8 cellular contexts compared by ENCODE assay signal in the genomic region with DNA sequence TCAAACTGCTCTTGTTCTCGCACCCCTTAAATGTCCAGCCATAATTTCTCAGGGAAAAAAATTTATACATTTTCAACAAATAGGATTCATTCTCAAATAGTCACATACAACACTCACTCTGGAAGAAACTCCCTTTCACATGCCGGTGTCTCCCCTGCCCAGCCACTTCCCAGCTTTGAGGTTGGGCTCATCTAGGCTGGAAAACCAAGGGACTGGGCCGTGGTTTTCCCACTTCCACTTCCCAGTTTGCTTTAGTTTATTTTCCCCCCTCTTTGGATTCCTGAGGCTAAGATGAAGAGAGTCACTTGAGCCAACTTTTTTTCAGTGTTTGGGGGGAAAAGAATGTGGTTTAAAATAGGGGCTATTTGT. TPM values are rescaled to one million over a fixed set of nuclear protein-coding genes. Genes with fewer than 3 reads are reported as not detected.
DNase-seq lines count a peak whose midpoint lies in the region; ATAC-seq and TF ChIP-seq lines count a peak whose summit lies in the region.

No MANE protein-coding gene starts in this region.

- TF ChIP-seq POLR2A in thyroid gland (IDR thresholded peaks at IDR 0.05), result no peak

- H3K9me3 ChIP-seq in SK-N-SH (no peaks in the 10 kb centered on the region), thyroid gland (no peaks in the 10 kb centered on the region)

- peaks cover 52% of the 10 kb centered on the region for H3F3A ChIP-seq in SK-N-SH (replicated peaks; ENCODE audit: insufficient read depth)

- no peaks in the 10 kb centered on the region for H3K27me3 Mint-ChIP-seq in activated naive CD4-positive, alpha-beta T cell treated with anti-CD3 and anti-CD28 coated beads, Interleukin-2, amount 10 ng/mL, durations not matched to agents 7 days and 5 days

- 72% methylated on average over 3 of the region's 3 CpGs for WGBS in SK-N-SH (ENCODE audit: low lambda C conversion rate)
- WGBS in thyroid gland, 2 donors, result 63 to 76% methylated on average over 3 of the region's 3 CpGs

- H3K4me1 Mint-ChIP-seq in activated naive CD4-positive, alpha-beta T cell treated with anti-CD3 and anti-CD28 coated beads, Interleukin-2, amount 10 ng/mL, durations not matched to agents 7 days and 5 days, result peaks cover 47% of the 10 kb centered on the region

- H3K27ac ChIP-seq in SK-N-SH (ENCODE audit: low read depth in 2 of 2, low read length in 1 of 2) (peak overlapping the region; percentile 23 to 95; a peak in 3 of 4 replicates), thyroid gland (peak overlapping the region in 2 of 3 donors; percentile 12 to 86)

- H2AFZ ChIP-seq in SK-N-SH (ENCODE audit: low read depth), result no peak overlapping the region

- H3K4me2 ChIP-seq in SK-N-SH, result peak overlapping the region; percentile 70

- CTCF ChIA-PET in activated naive CD4-positive, alpha-beta T cell treated with anti-CD3 and anti-CD28 coated beads, Interleukin-2, amount 10 ng/mL, durations not matched to agents 7 days and 5 days (lab: Charles Lee), result interaction anchor here (1.5 to 1.7 kb wide), 2 partner anchors 8 to 121 kb away, joined by 4 to 6 read pairs; no protein-coding TSS in a partner anchor
- CTCF ChIA-PET in SK-N-SH (lab: Yijun Ruan, JAX), result interaction anchor here (0.7 to 3.3 kb wide), 13 partner anchors 8 to 316 kb away, joined by 3 to 12 read pairs (median 4); no protein-coding TSS in a partner anchor

- peaks cover 54% of the 10 kb centered on the region for H3K79me2 ChIP-seq in SK-N-SH (ENCODE audit: insufficient read depth)

- H3K4me3 Mint-ChIP-seq in activated naive CD4-positive, alpha-beta T cell treated with anti-CD3 and anti-CD28 coated beads, Interleukin-2, amount 10 ng/mL, durations not matched to agents 7 days and 5 days, result peak overlapping the region; percentile 84

- no peak for TF ChIP-seq RAD21 in SK-N-SH (IDR thresholded peaks at IDR 0.05; ENCODE audit: low read length)

- no peak for TF ChIP-seq CTCF in SK-N-SH (IDR thresholded peaks at IDR 0.05)
- no peak for TF ChIP-seq CTCF in fibroblast of the aortic adventitia (IDR thresholded peaks at IDR 0.05; ENCODE audit: insufficient read depth, low read length)
- no peak for TF ChIP-seq CTCF in thyroid gland (IDR thresholded peaks at IDR 0.05)
- no peak for TF ChIP-seq CTCF in omental fat pad (IDR thresholded peaks at IDR 0.05)

- no peaks in the 10 kb centered on the region for H3K9me2 ChIP-seq in SK-N-SH

- no peak for DNase-seq in activated naive CD4-positive, alpha-beta T cell treated with anti-CD3 and anti-CD28 coated beads, Interleukin-2, amount 10 ng/mL, durations not matched to agents 7 days and 5 days
- no peak for DNase-seq in activated naive CD4-positive, alpha-beta T cell treated with Interleukin-2 at 50 U/mL for 16 hours
- no peak for DNase-seq in SK-N-SH
- DNase-seq in fibroblast of the aortic adventitia (ENCODE audit: low read depth), result no peak
- no peak for DNase-seq in thyroid gland
- DNase-seq in OCI-M1 (lab: John Stamatoyannopoulos, UW), result no peak
- DNase-seq in omental fat pad (ENCODE audit: low spot score), result no peak
- DNase-seq in NCI-H1092 (lab: John Stamatoyannopoulos, UW), result no peak

- intact Hi-C loops in thyroid gland (cut with DNase I), result no loop called here

- H3K9ac ChIP-seq in SK-N-SH, result peak overlapping the region; percentile 99; the same call in 1 of the 2 replicates

- H4K20me1 ChIP-seq in SK-N-SH (ENCODE audit: insufficient read depth), result peaks cover 29% of the 10 kb centered on the region

- peak overlapping the region; percentile 22 for H3K27ac Mint-ChIP-seq in activated naive CD4-positive, alpha-beta T cell treated with anti-CD3 and anti-CD28 coated beads, Interleukin-2, amount 10 ng/mL, durations not matched to agents 7 days and 5 days

- H3K4me1 ChIP-seq in SK-N-SH (ENCODE audit: control insufficient read depth in 1 of 2, insufficient read depth in 2 of 2, low read depth in 1 of 2, low read length in 1 of 2), result peaks cover 12 to 37% of the 10 kb centered on the region in 2 experiments
- H3K4me1 ChIP-seq in thyroid gland, result peaks cover 28 to 36% of the 10 kb centered on the region in 2 donors

- ATAC-seq in omental fat pad (ENCODE audit: low FRiP score), result no peak

- H3K4me3 ChIP-seq in SK-N-SH (ENCODE audit: low read depth in 2 of 2, low read length in 1 of 2) (peak overlapping the region; percentile 24 to 97; a peak in 3 of 4 replicates), fibroblast of the aortic adventitia (ENCODE audit: low read depth, low read length) (peak overlapping the region; percentile 47), thyroid gland (replicated peaks in 1 of 3) (no peak overlapping the region)

- no peak for TF ChIP-seq EP300 in SK-N-SH (IDR thresholded peaks at IDR 0.05; ENCODE audit: borderline replicate concordance in 1 of 2, low read depth in 1 of 2, low read length in 1 of 2)

- H3K9me3 Mint-ChIP-seq in activated naive CD4-positive, alpha-beta T cell treated with anti-CD3 and anti-CD28 coated beads, Interleukin-2, amount 10 ng/mL, durations not matched to agents 7 days and 5 days, result no peaks in the 10 kb centered on the region

- POLR2A ChIA-PET in SK-N-SH (lab: Yijun Ruan, JAX), result interaction anchor here (1.1 kb wide), 1 partner anchor 179 kb away, joined by 3 read pairs; no protein-coding TSS in a partner anchor

- H3K36me3 ChIP-seq in SK-N-SH (replicated peaks in 1 of 2; ENCODE audit: control insufficient read depth in 1 of 2, insufficient read depth in 2 of 2, low read length in 1 of 2) (peaks cover 8 to 26% of the 10 kb centered on the region in 2 experiments), thyroid gland (no peaks in the 10 kb centered on the region)

- H3K36me3 Mint-ChIP-seq in activated naive CD4-positive, alpha-beta T cell treated with anti-CD3 and anti-CD28 coated beads, Interleukin-2, amount 10 ng/mL, durations not matched to agents 7 days and 5 days, result peaks cover 3% of the 10 kb centered on the region

- no peaks in the 10 kb centered on the region for H3K27me3 ChIP-seq in SK-N-SH (ENCODE audit: insufficient read depth)
- no peaks in the 10 kb centered on the region for H3K27me3 ChIP-seq in thyroid gland

TF ChIP-seq in SK-N-SH, 30 proteins besides CTCF, POLR2A, EP300 and RAD21:
- 0 out of 2 replicates have a peak, but pooled peaks have one; percentile 2 for TF ChIP-seq JUND (IDR thresholded peaks at IDR 0.05)
- TF ChIP-seq RFX5 (IDR thresholded peaks at IDR 0.05; ENCODE audit: low read length), result no peak
TF ChIP-seq in SK-N-SH: peak in this region for 1.

RNA-seq across cellular contexts. Expression of gene IPO9, which starts 0.5 kb away (rescaled TPM):
- 24.5 and 30.7 TPM in 2 replicates for polyA plus RNA-seq in SK-N-SH (2012; rRNA removed)
- 17.3 and 21.7 TPM in 2 replicates for polyA plus RNA-seq in SK-N-SH (2012; cell fraction: cytosol; rRNA removed)
- 49.1 and 58.6 TPM in 2 replicates for polyA plus RNA-seq in SK-N-SH (2012; cell fraction: nucleus; rRNA removed)
- total RNA-seq in fibroblast of the aortic adventitia (ENCODE audit: low replicate concordance) (14.8 and 29.2 TPM in 2 replicates), thyroid gland (10 to 100 TPM; 28.4 to 42.1 (median 36.7) TPM), omental fat pad (10 to 100 TPM; 13.4 to 19.7 (median 17.4) TPM)

Comparison
In these comparisons a context has a peak if more than half of its experiments do, and no peak if none do; other contexts are left out.
1. H3K4me3 ChIP-seq: peak in SK-N-SH (2 of 2) and fibroblast of the aortic adventitia (single experiment); none in thyroid gland (0 of 3).